20 cellular contexts compared by ENCODE assay signal in genomic region chr2:27721884-27722485, GRCh38. TPM values are rescaled to one million over a fixed set of nuclear protein-coding genes. Genes with fewer than 3 reads are reported as not detected.
DNase-seq lines count a peak whose midpoint lies in the region; ATAC-seq, FAIRE-seq and TF ChIP-seq lines count a peak whose summit lies in the region.
"Had no signal": no experiment of that assay in that cellular context is flagged by ENCODE, and none has a peak within 500 bp of the region (broad histone marks: within the 10 kb centered on the region; RNA-seq: fewer than 3 reads in every experiment).

No MANE protein-coding gene starts in this region.

- H3K27ac ChIP-seq in K562 (ENCODE audit: extremely low read depth, low read depth, low read length) (no peak overlapping the region), thoracic aorta (peak overlapping the region; percentile 92 to 98)
- H3K27ac ChIP-seq: transverse colon had no signal

- WGBS in K562 (ENCODE audit: insufficient coverage, low coverage, missing lambda C conversion rate), result 0% methylated on average over 2 of the region's 2 CpGs

- peaks cover 9% of the 10 kb centered on the region for H3K27me3 Mint-ChIP-seq in activated CD8-positive, alpha-beta memory T cell treated with anti-CD3 and anti-CD28 coated beads, Interleukin-2, amount 10 ng/mL, durations not matched to agents 7 days and 5 days

- H3K36me3 ChIP-seq in K562 (ENCODE audit: control insufficient read depth, insufficient read depth, low read length) (no peaks in the 10 kb centered on the region), thoracic aorta (no peaks in the 10 kb centered on the region)
- H3K36me3 ChIP-seq: transverse colon had no signal

- CTCF ChIA-PET in activated CD8-positive, alpha-beta memory T cell treated with anti-CD3 and anti-CD28 coated beads, Interleukin-2, amount 10 ng/mL, durations not matched to agents 7 days and 5 days (lab: Charles Lee), result interaction anchor here (0.6 to 2.3 kb wide), 7 partner anchors 9 to 709 kb away, joined by 3 to 17 read pairs (median 12); no protein-coding TSS in a partner anchor
- CTCF ChIA-PET in K562 (lab: Yijun Ruan, JAX; ENCODE audit: low intra/inter-chr PET ratio), result no interaction called here

- H3K79me2 ChIP-seq in K562 (ENCODE audit: control insufficient read depth, insufficient read depth, low read length), result no peaks in the 10 kb centered on the region

- no peak for TF ChIP-seq EP300 in K562 (IDR thresholded peaks at IDR 0.05; ENCODE audit: low read length)

- no peak overlapping the region for H3K9ac ChIP-seq in K562 (ENCODE audit: insufficient read depth in 1 of 2, low read depth in 2 of 2, low read length in 2 of 2)

- no peak overlapping the region for H3K4me3 ChIP-seq in K562
- H3K4me3 ChIP-seq in thoracic aorta, result no peak overlapping the region
- H3K4me3 ChIP-seq: transverse colon had no signal

- H3K9me1 ChIP-seq in K562 (ENCODE audit: control insufficient read depth, insufficient read depth, low read length), result no peaks in the 10 kb centered on the region

- no TSS peak for BruUV-seq in K562 (replicated peaks; lab: Mats Ljungman, UMichigan)

- intact Hi-C loops in K562 (cut with micrococcal nuclease), result loop anchor here (10.0 kb wide), 1 partner anchor 673 kb away; the partner anchor contains the start of gene FOSL2

- no peak overlapping the region for H3K4me2 ChIP-seq in K562 (ENCODE audit: insufficient read depth, low read length)

- in situ Hi-C loops in K562 (cut with MboI), result no loop called here

- H3K4me1 Mint-ChIP-seq in activated CD8-positive, alpha-beta memory T cell treated with anti-CD3 and anti-CD28 coated beads, Interleukin-2, amount 10 ng/mL, durations not matched to agents 7 days and 5 days, result peaks cover 30% of the 10 kb centered on the region

- TF ChIP-seq CTCF in K562 (IDR thresholded peaks at IDR 0.05 in 2 of 3, conservative IDR thresholded peaks at IDR 0.05 in 1 of 3; ENCODE audit: insufficient read depth in 2 of 3, low read depth in 1 of 3, low read length in 3 of 3) (no peak), thoracic aorta (IDR thresholded peaks at IDR 0.05) (no peak)

- no peaks in the 10 kb centered on the region for H3K9me3 ChIP-seq in K562 (replicated peaks; ENCODE audit: control insufficient read depth, insufficient read depth, low read depth, low read length)
- no peaks in the 10 kb centered on the region for H3K9me3 ChIP-seq in thoracic aorta
- H3K9me3 ChIP-seq: transverse colon had no signal

- H2AFZ ChIP-seq in K562 (ENCODE audit: low read depth, low read length), result no peak overlapping the region

- H3K9me3 Mint-ChIP-seq in activated CD8-positive, alpha-beta memory T cell treated with anti-CD3 and anti-CD28 coated beads, Interleukin-2, amount 10 ng/mL, durations not matched to agents 7 days and 5 days (ENCODE audit: low read depth), result no peaks in the 10 kb centered on the region
- H3K9me3 Mint-ChIP-seq: activated naive CD4-positive, alpha-beta T cell treated with anti-CD3 and anti-CD28 coated beads, Interleukin-2, amount 10 ng/mL, durations not matched to agents 7 days and 5 days; stimulated activated memory B cell treated with anti-CD40 and anti-IgM and Interleukin-4, amounts not matched to agents 10 μg/mL and 1 μg/mL and 100 μg/mL, for 72 hours had no signal

- POLR2A ChIA-PET in K562 (lab: Yijun Ruan, JAX), result no interaction called here

- DNase-seq in activated CD8-positive, alpha-beta memory T cell treated with anti-CD3 and anti-CD28 coated beads for 24 hours, result peak; percentile 50
- DNase-seq in activated CD8-positive, alpha-beta memory T cell treated with anti-CD3 and anti-CD28 coated beads, Interleukin-2, amount 10 ng/mL, durations not matched to agents 7 days and 5 days, result no peak
- DNase-seq in M059J (ENCODE audit: low read depth) (peak; percentile 44), K562 (ENCODE audit: extremely low read depth in 1 of 4, low spot score in 3 of 4) (no peak), thoracic aorta (ENCODE audit: low spot score) (no peak), NCI-H2029 treated with DMSO at 0.1 percent for 48 hours (lab: John Stamatoyannopoulos, UW) (no peak), UCSD-AML1 (lab: John Stamatoyannopoulos, UW; ENCODE audit: unreplicated experiment) (no peak), NCI-H1436 treated with DMSO at 0.1 percent for 48 hours (lab: John Stamatoyannopoulos, UW) (no peak)
- DNase-seq: activated CD4-positive, alpha-beta T cell treated with anti-CD3 and anti-CD28 coated beads, Interleukin-2, amount 50 U/mL, for 1 hour; activated naive CD4-positive, alpha-beta T cell treated with anti-CD3 and anti-CD28 coated beads, Interleukin-2, amount 10 ng/mL, durations not matched to agents 7 days and 5 days; activated T-cell treated with anti-CD3 and anti-CD28 coated beads, Interleukin-2, amount 50 U/mL, for 1 hour; cerebellar nuclear complex; effector memory CD4-positive, alpha-beta T cell; glutamatergic neuron; H7; transverse colon had no signal

- 0 out of 2 replicates have a peak, but pooled peaks cover 4% of the 10 kb centered on the region for H4K20me1 ChIP-seq in K562 (replicated peaks; ENCODE audit: control insufficient read depth, insufficient read depth, low read length)

- no peak for FAIRE-seq in K562 (lab: Jason Lieb, UNC)
- FAIRE-seq: astrocyte had no signal

- TF ChIP-seq POLR2A in K562 (conservative IDR thresholded peaks at IDR 0.05), result no peak

- TF ChIP-seq RAD21 in K562 (CRISPR knock-in tag; conservative IDR thresholded peaks at IDR 0.05 in 1 of 2, IDR thresholded peaks at IDR 0.05 in 1 of 2), result no peak

- ATAC-seq in activated CD8-positive, alpha-beta memory T cell treated with anti-CD3 and anti-CD28 coated beads, Interleukin-2, amount 10 ng/mL, durations not matched to agents 7 days and 5 days, result no peak
- ATAC-seq in K562 (no peak), thoracic aorta (ENCODE audit: insufficient number of reproducible peaks, low FRiP score, low read depth) (no peak)
- ATAC-seq: left lobe of liver; sciatic nerve; stimulated activated memory B cell treated with anti-CD40 and anti-IgM and Interleukin-4, amounts not matched to agents 10 μg/mL and 1 μg/mL and 100 μg/mL, for 72 hours had no signal

- H3K4me1 ChIP-seq in K562 (replicated peaks in 1 of 2; ENCODE audit: control insufficient read depth in 2 of 2, insufficient read depth in 2 of 2, low read length in 2 of 2) (no peaks in the 10 kb centered on the region; a peak in 2 of 5 replicates), thoracic aorta (ENCODE audit: control insufficient read depth in 1 of 2, low read depth in 2 of 2) (peaks cover 32 to 81% of the 10 kb centered on the region in 2 donors)

- H3K36me3 Mint-ChIP-seq in activated CD8-positive, alpha-beta memory T cell treated with anti-CD3 and anti-CD28 coated beads, Interleukin-2, amount 10 ng/mL, durations not matched to agents 7 days and 5 days, result no peaks in the 10 kb centered on the region
- H3K36me3 Mint-ChIP-seq: activated naive CD4-positive, alpha-beta T cell treated with anti-CD3 and anti-CD28 coated beads, Interleukin-2, amount 10 ng/mL, durations not matched to agents 7 days and 5 days; stimulated activated memory B cell treated with anti-CD40 and anti-IgM and Interleukin-4, amounts not matched to agents 10 μg/mL and 1 μg/mL and 100 μg/mL, for 72 hours had no signal

- no peak overlapping the region for H3K4me3 Mint-ChIP-seq in activated CD8-positive, alpha-beta memory T cell treated with anti-CD3 and anti-CD28 coated beads, Interleukin-2, amount 10 ng/mL, durations not matched to agents 7 days and 5 days
- H3K4me3 Mint-ChIP-seq: activated naive CD4-positive, alpha-beta T cell treated with anti-CD3 and anti-CD28 coated beads, Interleukin-2, amount 10 ng/mL, durations not matched to agents 7 days and 5 days; stimulated activated memory B cell treated with anti-CD40 and anti-IgM and Interleukin-4, amounts not matched to agents 10 μg/mL and 1 μg/mL and 100 μg/mL, for 72 hours had no signal

- H3K27me3 ChIP-seq in K562 (ENCODE audit: control insufficient read depth in 2 of 2, insufficient read depth in 2 of 2, low read length in 2 of 2) (peaks cover 7 to 20% of the 10 kb centered on the region in 2 experiments; a peak in 4 of 5 replicates), thoracic aorta (replicated peaks; ENCODE audit: insufficient read depth) (no peaks in the 10 kb centered on the region)
- H3K27me3 ChIP-seq: transverse colon had no signal

- no peak overlapping the region for H3K27ac Mint-ChIP-seq in activated CD8-positive, alpha-beta memory T cell treated with anti-CD3 and anti-CD28 coated beads, Interleukin-2, amount 10 ng/mL, durations not matched to agents 7 days and 5 days
- H3K27ac Mint-ChIP-seq: activated naive CD4-positive, alpha-beta T cell treated with anti-CD3 and anti-CD28 coated beads, Interleukin-2, amount 10 ng/mL, durations not matched to agents 7 days and 5 days; stimulated activated memory B cell treated with anti-CD40 and anti-IgM and Interleukin-4, amounts not matched to agents 10 μg/mL and 1 μg/mL and 100 μg/mL, for 72 hours had no signal

RNA-seq across cellular contexts. Expression of gene MRPL33, which starts 49.5 kb away (rescaled TPM):
- 10 to 100 TPM; 49.0 to 62.0 TPM for total RNA-seq in activated CD8-positive, alpha-beta memory T cell treated with anti-CD3 and anti-CD28 coated beads, Interleukin-2, amount 10 ng/mL, durations not matched to agents 7 days and 5 days
- total RNA-seq in M059J (2014; rRNA removed; shearing (Covaris generic)), result 184 and 206 TPM in 2 replicates
- 4.3 and 21.6 TPM in 2 replicates for total RNA-seq in K562 (2011; cell fraction: chromatin; rRNA removed; ENCODE audit: low replicate concordance)
- total RNA-seq in K562 (2011; cell fraction: nucleolus; rRNA removed), result 5.8 and 10.7 TPM in 2 replicates
- total RNA-seq in K562 (2011; cell fraction: nucleoplasm; rRNA removed), result 21.6 and 30.1 TPM in 2 replicates
- total RNA-seq in K562 (2014; rRNA removed) (106 and 141 TPM in 2 replicates), K562 (2014; rRNA removed; fragmentation: Illumina TruSeq; extraction: Trizol) (250 and 311 TPM in 2 replicates), K562 (2015; rRNA removed; fragmentation: Illumina TruSeq; extraction: Trizol) (198 and 226 TPM in 2 replicates), K562 (2021) (59.6 and 68.3 TPM in 2 replicates), thoracic aorta (100 to 1,000 TPM in 1 of 2 donors, 10 to 100 TPM in 1; 99.5 to 118 TPM)
- polyA plus RNA-seq in K562 (2011; rRNA removed) (49.0 and 79.0 TPM in 2 replicates), K562 (2014; fragmentation: Illumina TruSeq; extraction: Trizol) (152 and 173 TPM in 2 replicates), K562 (2014; fragmentation: Nextera tagmentation; extraction: Ambion mirVana) (100 to 1,000 TPM; 313 to 338 TPM), K562 (2014; rRNA removed) (200 and 228 TPM in 2 replicates)
- 7.8 and 22.0 TPM in 2 replicates for polyA plus RNA-seq in K562 (2011; cell fraction: cytosol; rRNA removed)
- 15.4 and 20.4 TPM in 2 replicates for polyA plus RNA-seq in K562 (2011; cell fraction: nucleus; rRNA removed)
- polyA plus RNA-seq in K562 (2012), result 59.8 and 170 TPM in 2 replicates
- 15.1 and 16.1 TPM in 2 replicates for polyA minus RNA-seq in K562 (2011; rRNA and poly(A)+ RNA removed)
- 8.4 and 8.6 TPM in 2 replicates for polyA minus RNA-seq in K562 (2011; cell fraction: cytosol; rRNA and poly(A)+ RNA removed)
- 10.0 and 21.0 TPM in 2 replicates for polyA minus RNA-seq in K562 (2011; cell fraction: nucleus; rRNA and poly(A)+ RNA removed)

RNA-seq across cellular contexts. Expression of gene SLC4A1AP, which starts 58.3 kb away (rescaled TPM):
- 10 to 100 TPM; 27.8 to 28.2 TPM for total RNA-seq in activated CD8-positive, alpha-beta memory T cell treated with anti-CD3 and anti-CD28 coated beads, Interleukin-2, amount 10 ng/mL, durations not matched to agents 7 days and 5 days
- 19.8 and 35.1 TPM in 2 replicates for total RNA-seq in M059J (2014; rRNA removed; shearing (Covaris generic))
- total RNA-seq in K562 (2011; cell fraction: chromatin; rRNA removed; ENCODE audit: low replicate concordance), result 12.6 and 30.6 TPM in 2 replicates
- total RNA-seq in K562 (2011; cell fraction: nucleolus; rRNA removed), result 8.3 and 9.2 TPM in 2 replicates
- total RNA-seq in K562 (2011; cell fraction: nucleoplasm; rRNA removed), result 13.4 and 13.7 TPM in 2 replicates
- total RNA-seq in K562 (2014; rRNA removed), result 33.0 and 35.9 TPM in 2 replicates
- 35.3 and 38.5 TPM in 2 replicates for total RNA-seq in K562 (2014; rRNA removed; fragmentation: Illumina TruSeq; extraction: Trizol)
- 36.1 and 40.5 TPM in 2 replicates for total RNA-seq in K562 (2015; rRNA removed; fragmentation: Illumina TruSeq; extraction: Trizol)
- total RNA-seq in K562 (2021), result 23.4 and 25.6 TPM in 2 replicates
- 14.8 and 16.6 TPM in 2 replicates for polyA plus RNA-seq in K562 (2011; rRNA removed)
- 9.9 and 13.5 TPM in 2 replicates for polyA plus RNA-seq in K562 (2011; cell fraction: cytosol; rRNA removed)
- 10.7 and 11.9 TPM in 2 replicates for polyA plus RNA-seq in K562 (2011; cell fraction: nucleus; rRNA removed)
- polyA plus RNA-seq in K562 (2012), result 21.8 and 23.1 TPM in 2 replicates
- 36.2 and 39.9 TPM in 2 replicates for polyA plus RNA-seq in K562 (2014; fragmentation: Illumina TruSeq; extraction: Trizol)
- polyA plus RNA-seq in K562 (2014; fragmentation: Nextera tagmentation; extraction: Ambion mirVana), result 10 to 100 TPM in 1 of 2 experiments, 1 to 10 TPM in 1; 8.1 to 13.3 TPM
- polyA plus RNA-seq in K562 (2014; rRNA removed), result 33.7 and 37.0 TPM in 2 replicates
- polyA minus RNA-seq in K562 (2011; rRNA and poly(A)+ RNA removed), result 15.4 and 15.9 TPM in 2 replicates
- polyA minus RNA-seq in K562 (2011; cell fraction: cytosol; rRNA and poly(A)+ RNA removed), result 9.6 and 13.6 TPM in 2 replicates
- 8.3 and 14.3 TPM in 2 replicates for polyA minus RNA-seq in K562 (2011; cell fraction: nucleus; rRNA and poly(A)+ RNA removed)
- total RNA-seq in thoracic aorta, result 10 to 100 TPM; 19.8 to 23.7 TPM

RNA-seq across cellular contexts. Expression of gene SUPT7L, which starts 58.6 kb away (rescaled TPM):
- 10 to 100 TPM; 34.8 to 39.7 TPM for total RNA-seq in activated CD8-positive, alpha-beta memory T cell treated with anti-CD3 and anti-CD28 coated beads, Interleukin-2, amount 10 ng/mL, durations not matched to agents 7 days and 5 days
- 22.0 and 27.8 TPM in 2 replicates for total RNA-seq in M059J (2014; rRNA removed; shearing (Covaris generic))
- 36.5 and 68.4 TPM in 2 replicates for total RNA-seq in K562 (2011; cell fraction: chromatin; rRNA removed; ENCODE audit: low replicate concordance)
- total RNA-seq in K562 (2011; cell fraction: nucleolus; rRNA removed), result 43.0 and 53.8 TPM in 2 replicates
- 48.5 and 58.2 TPM in 2 replicates for total RNA-seq in K562 (2011; cell fraction: nucleoplasm; rRNA removed)
- 22.0 and 28.6 TPM in 2 replicates for total RNA-seq in K562 (2014; rRNA removed)
- total RNA-seq in K562 (2014; rRNA removed; fragmentation: Illumina TruSeq; extraction: Trizol), result 39.6 and 40.3 TPM in 2 replicates
- 39.6 and 40.2 TPM in 2 replicates for total RNA-seq in K562 (2015; rRNA removed; fragmentation: Illumina TruSeq; extraction: Trizol)
- total RNA-seq in K562 (2021), result 38.1 and 38.6 TPM in 2 replicates
- 72.8 and 82.6 TPM in 2 replicates for polyA plus RNA-seq in K562 (2011; rRNA removed)
- 44.5 and 62.1 TPM in 2 replicates for polyA plus RNA-seq in K562 (2011; cell fraction: cytosol; rRNA removed)
- 185 and 214 TPM in 2 replicates for polyA plus RNA-seq in K562 (2011; cell fraction: nucleus; rRNA removed)
- 32.5 and 61.1 TPM in 2 replicates for polyA plus RNA-seq in K562 (2012)
- polyA plus RNA-seq in K562 (2014; fragmentation: Illumina TruSeq; extraction: Trizol), result 52.6 and 58.8 TPM in 2 replicates
- 10 to 100 TPM; 25.1 to 40.1 TPM for polyA plus RNA-seq in K562 (2014; fragmentation: Nextera tagmentation; extraction: Ambion mirVana)
- 46.2 and 50.8 TPM in 2 replicates for polyA plus RNA-seq in K562 (2014; rRNA removed)
- polyA minus RNA-seq in K562 (2011; rRNA and poly(A)+ RNA removed), result 40.4 and 42.9 TPM in 2 replicates
- polyA minus RNA-seq in K562 (2011; cell fraction: cytosol; rRNA and poly(A)+ RNA removed), result 26.5 and 30.2 TPM in 2 replicates
- 58.3 and 79.8 TPM in 2 replicates for polyA minus RNA-seq in K562 (2011; cell fraction: nucleus; rRNA and poly(A)+ RNA removed)
- total RNA-seq in thoracic aorta, result 10 to 100 TPM; 30.3 to 34.4 TPM

Comparison
In these comparisons a context has a peak if more than half of its experiments do, and no peak if none do; other contexts are left out.
1. DNase-seq: peak in activated CD8-positive, alpha-beta memory T cell treated with anti-CD3 and anti-CD28 coated beads for 24 hours (single experiment) and M059J (single experiment); none in activated CD8-positive, alpha-beta memory T cell treated with anti-CD3 and anti-CD28 coated beads, Interleukin-2, amount 10 ng/mL, durations not matched to agents 7 days and 5 days (single experiment), K562 (0 of 4), thoracic aorta (single experiment), NCI-H2029 treated with DMSO at 0.1 percent for 48 hours (single experiment), UCSD-AML1 (single experiment) and NCI-H1436 treated with DMSO at 0.1 percent for 48 hours (single experiment).